Comparison of ENCODE assay signal across 1 cellular context in genomic region chr7:17940302-17941170, GRCh38.
TF ChIP-seq lines count a peak whose summit lies in the region.

SNX13 (minus strand) TSS chr7:17940494; CDS start chr7:17940295, 199 bp downstream.

TF ChIP-seq in K562, 482 proteins besides CTCF, POLR2A, EP300 and RAD21 (continued from another document and continues in another):
- TF ChIP-seq ZBTB2 (IDR thresholded peaks at IDR 0.05) (peak; percentile 48; the same call in 1 of the 2 replicates), PBX2 (CRISPR knock-in tag; IDR thresholded peaks at IDR 0.05; ENCODE audit: low read depth) (no peak), PBX2 (tag; conservative IDR thresholded peaks at IDR 0.05; ENCODE audit: low read depth) (peak; percentile 64), ZKSCAN1 (IDR thresholded peaks at IDR 0.05; ENCODE audit: low read depth, low read length) (no peak), CAMTA2 (CRISPR knock-in tag; conservative IDR thresholded peaks at IDR 0.05) (no peak), STAT6 (CRISPR knock-in tag; IDR thresholded peaks at IDR 0.05) (no peak), ZFP91 (CRISPR knock-in tag; IDR thresholded peaks at IDR 0.05) (no peak), RB1 (IDR thresholded peaks at IDR 0.05; ENCODE audit: low read depth) (peak; percentile 85), ILF3 (IDR thresholded peaks at IDR 0.05; ENCODE audit: borderline replicate concordance) (no peak), SIN3A (IDR thresholded peaks at IDR 0.05; ENCODE audit: borderline replicate concordance in 2 of 2, control insufficient read depth in 1 of 2, low read depth in 2 of 2, low read length in 2 of 2) (peak in 1 of 2 experiments; percentile 62; a peak in 1 of 4 replicates), ZNF740 (CRISPR knock-in tag; IDR thresholded peaks at IDR 0.05) (no peak), ZNF740 (tag; IDR thresholded peaks at IDR 0.05) (no peak), NONO (IDR thresholded peaks at IDR 0.05; ENCODE audit: low read depth in 2 of 2, low read length in 1 of 2) (peak; percentile 12 to 70; a peak in 2 of 4 replicates), CREBBP (IDR thresholded peaks at IDR 0.05; ENCODE audit: low read depth, low read length) (no peak), DACH1 (IDR thresholded peaks at IDR 0.05; ENCODE audit: partially characterized antibody) (no peak), ZNF324 (CRISPR knock-in tag; IDR thresholded peaks at IDR 0.05) (no peak), ZBTB9 (CRISPR knock-in tag; IDR thresholded peaks at IDR 0.05) (peak; percentile 59; the same call in 1 of the 2 replicates), ZBTB34 (CRISPR knock-in tag; IDR thresholded peaks at IDR 0.05) (no peak), MED1 (CRISPR knock-in tag; IDR thresholded peaks at IDR 0.05; ENCODE audit: borderline replicate concordance) (no peak), BRF2 (IDR thresholded peaks at IDR 0.05; ENCODE audit: borderline replicate concordance, insufficient read depth, insufficient read length) (no peak), RBFOX2 (IDR thresholded peaks at IDR 0.05; ENCODE audit: low read depth, low read length) (peak; percentile 96), RBM34 (IDR thresholded peaks at IDR 0.05; ENCODE audit: borderline replicate concordance, insufficient read depth, low read length) (no peak), CBFA2T2 (conservative IDR thresholded peaks at IDR 0.05) (peak; percentile 41; the same call in 1 of the 2 replicates), GMEB1 (CRISPR knock-in tag; IDR thresholded peaks at IDR 0.05) (peak; percentile 94), ZNF551 (CRISPR knock-in tag; IDR thresholded peaks at IDR 0.05) (no peak), NR2C1 (IDR thresholded peaks at IDR 0.05) (no peak), NR2C1 (tag; IDR thresholded peaks at IDR 0.05) (no peak), CBX1 (IDR thresholded peaks at IDR 0.05; ENCODE audit: low read depth) (0 out of 2 replicates have a peak, but pooled peaks have one; percentile 37), SMARCB1 (IDR thresholded peaks at IDR 0.05; ENCODE audit: insufficient read length, low read depth) (no peak), ETV5 (CRISPR knock-in tag; IDR thresholded peaks at IDR 0.05; ENCODE audit: low read depth) (no peak; the same call in 1 of the 2 replicates), POLR3A (IDR thresholded peaks at IDR 0.05; ENCODE audit: borderline replicate concordance, extremely low read depth, insufficient read depth, insufficient read length) (no peak), CTBP1 (IDR thresholded peaks at IDR 0.05; ENCODE audit: borderline replicate concordance) (peak; percentile 86), ZBTB49 (CRISPR knock-in tag; IDR thresholded peaks at IDR 0.05; ENCODE audit: borderline replicate concordance) (no peak), ZFP30 (CRISPR knock-in tag; IDR thresholded peaks at IDR 0.05; ENCODE audit: borderline replicate concordance) (no peak), NFYB (IDR thresholded peaks at IDR 0.05; ENCODE audit: extremely low read depth, insufficient read length) (peak; percentile 35), NFIX (CRISPR knock-in tag; IDR thresholded peaks at IDR 0.05; ENCODE audit: low read depth) (no peak), ZNF785 (CRISPR knock-in tag; IDR thresholded peaks at IDR 0.05) (no peak), NKRF (IDR thresholded peaks at IDR 0.05; ENCODE audit: borderline replicate concordance) (no peak), CBX2 (IDR thresholded peaks at IDR 0.05; ENCODE audit: insufficient read depth, low read length, poor library complexity, severe bottlenecking) (no peak), MAFK (IDR thresholded peaks at IDR 0.05; ENCODE audit: low read length) (no peak), YBX1 (IDR thresholded peaks at IDR 0.05) (no peak), ZNF121 (CRISPR knock-in tag; conservative IDR thresholded peaks at IDR 0.05) (no peak)
